ENCODE assay signal across 20 cellular contexts in the genomic region with DNA sequence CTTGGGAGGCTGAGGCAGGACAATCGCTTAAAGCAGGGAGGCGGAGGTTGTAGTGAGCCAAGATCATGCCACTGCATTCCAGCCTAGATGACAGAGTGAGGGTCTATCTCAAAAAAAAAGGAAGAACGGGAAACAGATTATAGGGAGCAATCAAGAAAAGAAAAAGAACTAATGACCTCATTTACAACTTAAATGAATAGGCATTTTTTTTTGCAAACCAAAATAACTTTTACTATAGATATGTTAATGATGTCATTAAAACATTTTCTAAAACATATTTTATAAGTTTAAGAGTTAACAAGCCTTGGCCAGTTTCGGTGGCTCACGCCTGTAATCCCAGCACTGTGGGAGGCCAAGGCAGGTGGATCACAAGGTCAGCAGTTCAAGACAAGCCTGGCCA.
"Had no signal": no experiment of that assay in that cellular context is flagged by ENCODE, and none has a peak within 500 bp of the region (broad histone marks: within the 10 kb centered on the region; RNA-seq: fewer than 3 reads in every experiment).

No MANE protein-coding gene starts in this region.

- H3K9me3 ChIP-seq: SK-N-SH had no signal

- ATAC-seq: activated CD4-positive, alpha-beta T cell treated with anti-CD3 and anti-CD28 coated beads for 36 hours; natural killer cell; stimulated activated naive CD8-positive, alpha-beta T cell treated with anti-CD3 and anti-CD28 coated beads, Interleukin-15, amount 100 ng/mL, for 72 hours had no signal

- H3K9ac ChIP-seq: SK-N-SH had no signal

- H3K36me3 ChIP-seq: right atrium auricular region had no signal

- H3K27ac ChIP-seq: left ventricle myocardium inferior, right atrium auricular region had no signal

- H3K4me2 ChIP-seq: SK-N-SH had no signal

- H3K4me3 ChIP-seq: left ventricle myocardium inferior, lung, right atrium auricular region had no signal

- H3K27me3 ChIP-seq: right atrium auricular region had no signal

- H3K4me3 Mint-ChIP-seq: activated CD4-positive, alpha-beta T cell treated with anti-CD3 and anti-CD28 coated beads for 36 hours; activated naive CD4-positive, alpha-beta T cell treated with anti-CD3 and anti-CD28 coated beads, Interleukin-2, amount 10 ng/mL, durations not matched to agents 7 days and 5 days; central memory CD8-positive, alpha-beta T cell; natural killer cell; stimulated activated naive CD8-positive, alpha-beta T cell treated with anti-CD3 and anti-CD28 coated beads, Interleukin-15, amount 100 ng/mL, for 72 hours; T-helper 2 cell treated with Interferon-gamma antibody and Interleukin-4, amounts not matched to agents 5 μg/mL and 100 μg/mL, for 36 hours had no signal

- H3K27ac Mint-ChIP-seq: activated CD4-positive, alpha-beta T cell treated with anti-CD3 and anti-CD28 coated beads for 36 hours; activated naive CD4-positive, alpha-beta T cell treated with anti-CD3 and anti-CD28 coated beads, Interleukin-2, amount 10 ng/mL, durations not matched to agents 7 days and 5 days; natural killer cell; stimulated activated naive CD8-positive, alpha-beta T cell treated with anti-CD3 and anti-CD28 coated beads, Interleukin-15, amount 100 ng/mL, for 72 hours; T-helper 2 cell treated with Interferon-gamma antibody and Interleukin-4, amounts not matched to agents 5 μg/mL and 100 μg/mL, for 36 hours had no signal

- H3K27me3 Mint-ChIP-seq: activated CD4-positive, alpha-beta T cell treated with anti-CD3 and anti-CD28 coated beads for 36 hours; activated naive CD4-positive, alpha-beta T cell treated with anti-CD3 and anti-CD28 coated beads, Interleukin-2, amount 10 ng/mL, durations not matched to agents 7 days and 5 days; central memory CD8-positive, alpha-beta T cell; stimulated activated naive CD8-positive, alpha-beta T cell treated with anti-CD3 and anti-CD28 coated beads, Interleukin-15, amount 100 ng/mL, for 72 hours had no signal

- H3K4me1 ChIP-seq: left ventricle myocardium inferior, right atrium auricular region had no signal

- H3K9me3 Mint-ChIP-seq: central memory CD8-positive, alpha-beta T cell had no signal

- H3K9me2 ChIP-seq: SK-N-SH had no signal

- DNase-seq: activated CD4-positive, alpha-beta T cell treated with anti-CD3 and anti-CD28 coated beads for 36 hours; activated CD4-positive, CD25-positive, alpha-beta regulatory T cell; activated effector memory CD4-positive, alpha-beta T cell treated with Interleukin-2 at 50 U/mL for 16 hours; activated naive CD4-positive, alpha-beta T cell treated with anti-CD3 and anti-CD28 coated beads, Interleukin-2, amount 10 ng/mL, durations not matched to agents 7 days and 5 days; amygdala; dermis blood vessel endothelial cell; effector CD8-positive, alpha-beta T cell; islet precursor cell; left ventricle myocardium inferior; mesendoderm; natural killer cell; SK-N-SH; stimulated activated CD4-positive, alpha-beta T cell treated with anti-CD3 and anti-CD28 coated beads, Interleukin-15, amount 100 ng/mL, for 24 hours; stimulated activated CD4-positive, alpha-beta T cell treated with anti-CD3 and anti-CD28 coated beads, Interleukin-2, amount 100 ng/mL, for 24 hours; stimulated activated naive CD8-positive, alpha-beta T cell treated with anti-CD3 and anti-CD28 coated beads, Interleukin-15, amount 100 ng/mL, for 72 hours; substantia nigra had no signal
